12 cellular contexts compared by ENCODE assay signal in the genomic region with DNA sequence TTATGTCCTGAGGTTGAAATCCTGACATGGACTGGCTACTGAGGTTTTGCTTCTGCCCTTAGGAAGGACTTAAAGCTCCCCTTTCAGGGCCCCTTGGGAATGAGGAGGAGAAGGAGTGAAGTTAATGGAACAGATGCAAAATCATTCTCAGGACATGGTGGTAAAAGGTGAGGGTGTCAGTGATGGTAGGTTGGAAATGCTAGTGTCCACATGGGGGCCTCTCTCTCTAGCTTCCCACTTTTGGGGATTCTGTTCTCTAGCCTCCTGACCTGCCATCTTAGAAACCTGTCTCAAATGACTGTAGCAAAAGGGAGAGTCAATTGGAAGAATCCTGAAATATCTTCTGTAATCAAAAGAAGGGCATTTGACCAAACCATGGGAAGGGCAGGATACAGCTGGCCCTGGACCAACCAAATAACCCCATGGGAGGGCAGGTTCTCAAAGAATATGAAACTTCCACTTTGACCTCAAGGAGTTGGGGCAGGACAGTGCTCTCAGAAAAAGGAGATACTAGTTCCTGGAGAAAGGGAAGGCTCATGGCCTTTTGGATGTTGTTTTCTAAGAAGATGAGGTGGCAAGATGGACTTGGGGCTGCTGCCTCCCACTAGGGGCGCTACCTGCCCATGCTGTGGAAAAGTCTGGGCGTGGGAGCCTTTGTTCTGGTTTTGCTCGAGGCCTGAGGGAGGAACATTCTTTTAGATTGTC. TPM values are rescaled to one million over a fixed set of nuclear protein-coding genes. Genes with fewer than 3 reads are reported as not detected.
DNase-seq lines count a peak whose midpoint lies in the region; ATAC-seq, FAIRE-seq and TF ChIP-seq lines count a peak whose summit lies in the region.
"Had no signal": no experiment of that assay in that cellular context is flagged by ENCODE, and none has a peak within 500 bp of the region (broad histone marks: within the 10 kb centered on the region; RNA-seq: fewer than 3 reads in every experiment).

No MANE protein-coding gene starts in this region.

- POLR2A ChIA-PET in HepG2 (lab: Yijun Ruan, JAX), result no interaction called here

- H3K36me3 ChIP-seq in HepG2 (replicated peaks in 1 of 2; ENCODE audit: control insufficient read depth in 1 of 2, insufficient read depth in 2 of 2, low read length in 2 of 2) (no peaks in the 10 kb centered on the region), right lobe of liver (no peaks in the 10 kb centered on the region), upper lobe of right lung (no peaks in the 10 kb centered on the region)

- no peaks in the 10 kb centered on the region for H3K79me2 ChIP-seq in HepG2 (ENCODE audit: insufficient read depth, low read length)

- no peaks in the 10 kb centered on the region for H3K9me3 Mint-ChIP-seq in endothelial cell (ENCODE audit: unreplicated experiment)
- H3K9me3 Mint-ChIP-seq: nephron had no signal

- TF ChIP-seq EP300 in HepG2 (IDR thresholded peaks at IDR 0.05; ENCODE audit: low read depth in 2 of 2, low read length in 2 of 2), result no peak
- no peak for TF ChIP-seq EP300 in HepG2 (CRISPR knock-in tag; IDR thresholded peaks at IDR 0.05; ENCODE audit: borderline replicate concordance)

- no peaks in the 10 kb centered on the region for H3K36me3 Mint-ChIP-seq in endothelial cell (ENCODE audit: low read depth, unreplicated experiment)

- H3K4me1 ChIP-seq in HepG2 (ENCODE audit: insufficient read depth, low read length) (peaks cover 20% of the 10 kb centered on the region), right lobe of liver (no peaks in the 10 kb centered on the region), upper lobe of right lung (no peaks in the 10 kb centered on the region)

- H2AFZ ChIP-seq in HepG2 (ENCODE audit: low read length), result no peak overlapping the region

- TF ChIP-seq RAD21 in HepG2 (CRISPR knock-in tag; IDR thresholded peaks at IDR 0.05), result peak; percentile 42; the same call in 1 of the 2 replicates

- TF ChIP-seq CTCF in HepG2 (CRISPR knock-in tag; IDR thresholded peaks at IDR 0.05) (peak; percentile 62), right lobe of liver (IDR thresholded peaks at IDR 0.05) (no peak), endothelial cell (IDR thresholded peaks at IDR 0.05; ENCODE audit: unreplicated experiment) (peak; percentile 27), upper lobe of right lung (IDR thresholded peaks at IDR 0.05) (peak; percentile 17)

- intact Hi-C loops in HepG2 (cut with micrococcal nuclease; ENCODE audit: unreplicated experiment) (no loop called here), right lobe of liver (cut with DNase I) (no loop called here), upper lobe of right lung (cut with DNase I) (no loop called here)

- 0 out of 6 replicates have a peak overlapping the region, but pooled peaks of 1 of the 3 experiments have one; percentile 14 for H3K4me3 ChIP-seq in HepG2 (replicated peaks in 1 of 3; ENCODE audit: insufficient read depth in 1 of 3, low read depth in 2 of 3, low read length in 3 of 3)
- no peak overlapping the region for H3K4me3 ChIP-seq in right lobe of liver
- H3K4me3 ChIP-seq in upper lobe of right lung, result no peak overlapping the region

- no peak overlapping the region for H3K4me3 Mint-ChIP-seq in endothelial cell (ENCODE audit: unreplicated experiment)
- H3K4me3 Mint-ChIP-seq: nephron had no signal

- in situ Hi-C loops in HepG2 (cut with HindIII; ENCODE audit: extremely low pct_ligation_motif_present, low pct_unique_long_range_greater_than_20kb), result loop anchor here (10.0 kb wide), 1 partner anchor 435 kb away; no protein-coding TSS in a partner anchor
- in situ Hi-C loops in SK-MEL-5 (cut with HindIII; ENCODE audit: low pct_unique_long_range_greater_than_20kb, low sequenced_read_pairs), result no loop called here

- H3K27me3 ChIP-seq in HepG2 (ENCODE audit: control insufficient read depth in 1 of 2, insufficient read depth in 2 of 2, low read length in 2 of 2), result no peaks in the 10 kb centered on the region
- no peaks in the 10 kb centered on the region for H3K27me3 ChIP-seq in right lobe of liver
- no peaks in the 10 kb centered on the region for H3K27me3 ChIP-seq in upper lobe of right lung

- H3K9me3 ChIP-seq in HepG2 (ENCODE audit: low read length) (no peaks in the 10 kb centered on the region), right lobe of liver (no peaks in the 10 kb centered on the region), upper lobe of right lung (no peaks in the 10 kb centered on the region)

- TF ChIP-seq POLR2A in HepG2 (IDR thresholded peaks at IDR 0.05; ENCODE audit: insufficient read depth in 1 of 2, low read depth in 2 of 2, low read length in 2 of 2), result no peak
- TF ChIP-seq POLR2A in right lobe of liver (IDR thresholded peaks at IDR 0.05), result no peak

- no peaks in the 10 kb centered on the region for H4K20me1 ChIP-seq in HepG2 (ENCODE audit: insufficient read depth, low read length)

- ATAC-seq in HepG2, result peak; percentile 91
- ATAC-seq in right lobe of liver, result no peak
- no peak for ATAC-seq in upper lobe of right lung

- DNase-seq in HepG2 (ENCODE audit: low spot score) (peak; percentile 34), right lobe of liver (no peak), SK-MEL-5 (ENCODE audit: low read depth, low spot score) (peak; percentile 34), endothelial cell (ENCODE audit: low spot score) (peak; percentile 15), upper lobe of right lung (no peak), T1000 (lab: John Stamatoyannopoulos, UW) (no peak), NCI-H128 (lab: John Stamatoyannopoulos, UW; ENCODE audit: unreplicated experiment) (no peak)
- DNase-seq in activated CD4-positive, CD25-positive, alpha-beta regulatory T cell treated with anti-CD3 and anti-CD28 coated beads, Interleukin-2, amount 50 U/mL, for 72 hours, result no peak
- DNase-seq: SHP77 treated with DMSO at 0.1 percent for 48 hours had no signal

- BruUV-seq in HepG2 (replicated peaks; lab: Mats Ljungman, UMichigan), result no TSS peak

- H3K4me2 ChIP-seq in HepG2 (ENCODE audit: low read depth, low read length), result peak overlapping the region; percentile 54

- no peak overlapping the region for H3K9ac ChIP-seq in HepG2 (ENCODE audit: insufficient read depth, low read depth, low read length)

- CTCF ChIA-PET in HepG2 (lab: Yijun Ruan, JAX; ENCODE audit: low intra/inter-chr PET ratio, low total read pairs), result interaction anchor here (1.0 to 1.6 kb wide), 4 partner anchors 37 to 436 kb away, joined by 3 to 4 read pairs (median 3); no protein-coding TSS in a partner anchor

- peaks cover 2% of the 10 kb centered on the region for H3K27me3 Mint-ChIP-seq in endothelial cell (ENCODE audit: unreplicated experiment)

- peaks cover 10% of the 10 kb centered on the region for H3K4me1 Mint-ChIP-seq in endothelial cell (ENCODE audit: unreplicated experiment)
- H3K4me1 Mint-ChIP-seq: nephron had no signal

- no peak overlapping the region for H3K27ac Mint-ChIP-seq in endothelial cell (ENCODE audit: unreplicated experiment)
- H3K27ac Mint-ChIP-seq: nephron had no signal

- H3K27ac ChIP-seq in HepG2 (ENCODE audit: extremely low read length, insufficient read depth, low read length) (no peak overlapping the region), right lobe of liver (no peak overlapping the region), upper lobe of right lung (no peak overlapping the region)

- WGBS in HepG2 (ENCODE audit: low lambda C conversion rate), result 17% methylated on average over 2 of the region's 3 CpGs
- WGBS in right lobe of liver (ENCODE audit: insufficient coverage, low coverage, low lambda C conversion rate, missing lambda C conversion rate), result 81% methylated on average over 3 of the region's 3 CpGs

- peak; percentile 64 for FAIRE-seq in HepG2 (lab: Jason Lieb, UNC)

RNA-seq across cellular contexts. Expression of a gene that starts 21.2 kb away (rescaled TPM):
- total RNA-seq in HepG2 (2016; rRNA removed; fragmentation: Illumina TruSeq; extraction: Trizol), result 0.11 and 0.72 TPM in 2 replicates
- 0.88 TPM in 1 of 2 replicates, not detected in the other for total RNA-seq in HepG2 (2016; cell fraction: cytosol; rRNA removed; fragmentation: Illumina TruSeq; extraction: Trizol; ENCODE audit: low read depth)
- 0.15 and 0.32 TPM in 2 replicates for total RNA-seq in HepG2 (2016; cell fraction: insoluble cytoplasmic fraction; rRNA removed; fragmentation: Illumina TruSeq; extraction: Trizol)
- total RNA-seq in HepG2 (2016; cell fraction: membrane; rRNA removed; fragmentation: Illumina TruSeq; extraction: Trizol), result 0.43 and 0.72 TPM in 2 replicates
- not detected in 2 replicates for total RNA-seq in HepG2 (2016; cell fraction: nucleus; rRNA removed; fragmentation: Illumina TruSeq; extraction: Trizol)
- 0.18 TPM in 1 of 2 replicates, not detected in the other for polyA plus RNA-seq in HepG2 (2011; rRNA removed)
- not detected in 2 replicates for polyA plus RNA-seq in HepG2 (2011; cell fraction: cytosol; rRNA removed)
- not detected in 2 replicates for polyA plus RNA-seq in HepG2 (2011; cell fraction: nucleus; rRNA removed)
- 0.23 and 0.43 TPM in 2 replicates for polyA plus RNA-seq in HepG2 (2012)
- polyA plus RNA-seq in HepG2 (2016; cell fraction: cytosol; fragmentation: Illumina TruSeq; extraction: Trizol; ENCODE audit: low read depth), result 0.75 and 0.91 TPM in 2 replicates
- polyA plus RNA-seq in HepG2 (2016; cell fraction: insoluble cytoplasmic fraction; fragmentation: Illumina TruSeq; extraction: Trizol; ENCODE audit: low read depth), result 0.23 and 0.33 TPM in 2 replicates
- 0.70 and 1.0 TPM in 2 replicates for polyA plus RNA-seq in HepG2 (2016; cell fraction: membrane; fragmentation: Illumina TruSeq; extraction: Trizol; ENCODE audit: low read depth)
- not detected in 2 replicates for polyA plus RNA-seq in HepG2 (2016; cell fraction: nucleus; fragmentation: Illumina TruSeq; extraction: Trizol; ENCODE audit: insufficient read depth, low read depth)
- 0.10 TPM in 1 of 2 replicates, not detected in the other for polyA minus RNA-seq in HepG2 (2011; rRNA and poly(A)+ RNA removed; ENCODE audit: low replicate concordance)
- polyA minus RNA-seq in HepG2 (2011; cell fraction: cytosol; rRNA and poly(A)+ RNA removed), result not detected in 2 replicates
- not detected in 2 replicates for polyA minus RNA-seq in HepG2 (2011; cell fraction: nucleus; rRNA and poly(A)+ RNA removed)
- total RNA-seq in right lobe of liver, result not detected
- 3,042 and 3,120 TPM in 2 replicates for total RNA-seq in SK-MEL-5 (2014; rRNA removed; shearing (Covaris generic))
- polyA plus RNA-seq in SK-MEL-5 (2015; cell fraction: cytosol; rRNA removed), result 696 and 908 TPM in 2 replicates
- polyA plus RNA-seq in SK-MEL-5 (2015; cell fraction: nucleus; rRNA removed), result 312 and 353 TPM in 2 replicates
- not detected for total RNA-seq in endothelial cell (ENCODE audit: unreplicated experiment)
- total RNA-seq in upper lobe of right lung, result not detected
- total RNA-seq: dermis microvascular lymphatic vessel endothelial cell, temporal lobe had no signal

RNA-seq across cellular contexts. Expression of a gene that starts 36.5 kb away (rescaled TPM):
- 28.1 and 40.9 TPM in 2 replicates for total RNA-seq in HepG2 (2016; rRNA removed; fragmentation: Illumina TruSeq; extraction: Trizol)
- total RNA-seq in HepG2 (2016; cell fraction: cytosol; rRNA removed; fragmentation: Illumina TruSeq; extraction: Trizol; ENCODE audit: low read depth), result 5.7 and 5.9 TPM in 2 replicates
- 27.4 and 39.6 TPM in 2 replicates for total RNA-seq in HepG2 (2016; cell fraction: insoluble cytoplasmic fraction; rRNA removed; fragmentation: Illumina TruSeq; extraction: Trizol)
- 11.3 and 14.9 TPM in 2 replicates for total RNA-seq in HepG2 (2016; cell fraction: membrane; rRNA removed; fragmentation: Illumina TruSeq; extraction: Trizol)
- 50.1 and 60.1 TPM in 2 replicates for total RNA-seq in HepG2 (2016; cell fraction: nucleus; rRNA removed; fragmentation: Illumina TruSeq; extraction: Trizol)
- 46.8 and 65.4 TPM in 2 replicates for polyA plus RNA-seq in HepG2 (2011; rRNA removed)
- polyA plus RNA-seq in HepG2 (2011; cell fraction: cytosol; rRNA removed), result 33.1 and 44.2 TPM in 2 replicates
- polyA plus RNA-seq in HepG2 (2011; cell fraction: nucleus; rRNA removed), result 24.2 and 24.7 TPM in 2 replicates
- polyA plus RNA-seq in HepG2 (2012), result 43.7 and 53.7 TPM in 2 replicates
- polyA plus RNA-seq in HepG2 (2016; cell fraction: cytosol; fragmentation: Illumina TruSeq; extraction: Trizol; ENCODE audit: low read depth), result 1.6 and 2.0 TPM in 2 replicates
- polyA plus RNA-seq in HepG2 (2016; cell fraction: insoluble cytoplasmic fraction; fragmentation: Illumina TruSeq; extraction: Trizol; ENCODE audit: low read depth), result 19.0 and 20.2 TPM in 2 replicates
- polyA plus RNA-seq in HepG2 (2016; cell fraction: membrane; fragmentation: Illumina TruSeq; extraction: Trizol; ENCODE audit: low read depth), result 5.1 and 6.0 TPM in 2 replicates
- 44.8 and 46.9 TPM in 2 replicates for polyA plus RNA-seq in HepG2 (2016; cell fraction: nucleus; fragmentation: Illumina TruSeq; extraction: Trizol; ENCODE audit: insufficient read depth, low read depth)
- polyA minus RNA-seq in HepG2 (2011; rRNA and poly(A)+ RNA removed; ENCODE audit: low replicate concordance), result 64.3 and 119 TPM in 2 replicates
- 73.7 and 81.5 TPM in 2 replicates for polyA minus RNA-seq in HepG2 (2011; cell fraction: cytosol; rRNA and poly(A)+ RNA removed)
- polyA minus RNA-seq in HepG2 (2011; cell fraction: nucleus; rRNA and poly(A)+ RNA removed), result 70.6 and 70.7 TPM in 2 replicates
- 10 to 100 TPM in 3 of 6 experiments, 1 to 10 TPM in 3; 7.9 to 13.9 (median 10.2) TPM for total RNA-seq in right lobe of liver
- 35.2 and 38.2 TPM in 2 replicates for total RNA-seq in SK-MEL-5 (2014; rRNA removed; shearing (Covaris generic))
- 31.8 and 42.2 TPM in 2 replicates for polyA plus RNA-seq in SK-MEL-5 (2015; cell fraction: cytosol; rRNA removed)
- polyA plus RNA-seq in SK-MEL-5 (2015; cell fraction: nucleus; rRNA removed), result 9.8 and 12.7 TPM in 2 replicates
- total RNA-seq in endothelial cell (ENCODE audit: unreplicated experiment), result 13.4 TPM
- 34.8 TPM for total RNA-seq in upper lobe of right lung

Comparison
In these comparisons a context has a peak if more than half of its experiments do, and no peak if none do; other contexts are left out.
1. DNase-seq: peak in HepG2 (single experiment), SK-MEL-5 (single experiment) and endothelial cell (single experiment); none in right lobe of liver (0 of 3), upper lobe of right lung (single experiment), T1000 (single experiment), activated CD4-positive, CD25-positive, alpha-beta regulatory T cell treated with anti-CD3 and anti-CD28 coated beads, Interleukin-2, amount 50 U/mL, for 72 hours (single experiment) and NCI-H128 (single experiment).
2. CTCF ChIP-seq: peak in HepG2 (single experiment), endothelial cell (single experiment) and upper lobe of right lung (single experiment); none in right lobe of liver (0 of 4).
3. RNA of a gene that starts 21.2 kb away (total RNA-seq): 3,042 to 3,120 TPM in SK-MEL-5; 0.11 to 0.88 TPM in HepG2, not detected in right lobe of liver, not detected in endothelial cell (single experiment) and not detected in upper lobe of right lung (single experiment); every median in the first group is over 1,000 times any median in the second.